10 cellular contexts compared by ENCODE assay signal in genomic region chrX:68832516-68833447, GRCh38. TPM values are rescaled to one million over a fixed set of nuclear protein-coding genes. Genes with fewer than 3 reads are reported as not detected.
DNase-seq lines count a peak whose midpoint lies in the region; ATAC-seq and TF ChIP-seq lines count a peak whose summit lies in the region.
"Had no signal": no experiment of that assay in that cellular context is flagged by ENCODE, and none has a peak within 500 bp of the region (broad histone marks: within the 10 kb centered on the region; RNA-seq: fewer than 3 reads in every experiment).

No MANE protein-coding gene starts in this region.

- H2BK12ac ChIP-seq in trophoblast cell (ENCODE audit: low read length): no peak overlapping the region

- peaks cover 8% of the 10 kb centered on the region for H3K79me2 ChIP-seq in trophoblast cell (ENCODE audit: control insufficient read depth, insufficient read depth, low read length, poor library complexity)

- no peaks in the 10 kb centered on the region for H3K36me3 ChIP-seq in CD4-positive, CD25-positive, alpha-beta regulatory T cell (ENCODE audit: control insufficient read depth, insufficient read depth, low read length)
- H3K36me3 ChIP-seq in SK-N-MC (ENCODE audit: insufficient read depth, low read length) (peaks cover 44% of the 10 kb centered on the region; the same call in 1 of the 2 replicates), trophoblast cell (ENCODE audit: control insufficient read depth in 1 of 2, insufficient read depth in 2 of 2, low read length in 2 of 2) (no peaks in the 10 kb centered on the region)

- H2AFZ ChIP-seq in trophoblast cell (ENCODE audit: insufficient read depth, low read length, poor library complexity): no peak overlapping the region

- H3K9me3 ChIP-seq in CD4-positive, CD25-positive, alpha-beta regulatory T cell (ENCODE audit: control insufficient read depth in 2 of 2, low read length in 2 of 2): no peaks in the 10 kb centered on the region
- H3K9me3 ChIP-seq in SK-N-MC (ENCODE audit: low read depth, low read length): no peaks in the 10 kb centered on the region
- no peaks in the 10 kb centered on the region for H3K9me3 ChIP-seq in trophoblast cell (ENCODE audit: insufficient read depth, low read depth, low read length)
- H3K9me3 ChIP-seq: testis had no signal

- no peak overlapping the region for H3K4me3 ChIP-seq in CD4-positive, CD25-positive, alpha-beta regulatory T cell (ENCODE audit: low read depth, low read length)
- peak overlapping the region; percentile 85 for H3K4me3 ChIP-seq in SK-N-MC
- H3K4me3 ChIP-seq in trophoblast cell (ENCODE audit: low read depth, low read length): no peak overlapping the region

- ATAC-seq in CD4-positive, CD25-positive, alpha-beta regulatory T cell (ENCODE audit: low read depth in 2 of 2): no peak
- no peak for ATAC-seq in foreskin keratinocyte

- H3K27me3 Mint-ChIP-seq in CD4-positive, CD25-positive, alpha-beta regulatory T cell: peaks cover 4% of the 10 kb centered on the region

- no peak overlapping the region for H4K91ac ChIP-seq in trophoblast cell (ENCODE audit: low read depth, low read length)

- H3K4me1 Mint-ChIP-seq in CD4-positive, CD25-positive, alpha-beta regulatory T cell: peaks cover 0 to 30% (median 7%) of the 10 kb centered on the region in 4 donors

- H3K9me3 Mint-ChIP-seq in CD4-positive, CD25-positive, alpha-beta regulatory T cell: no peaks in the 10 kb centered on the region

- no peak overlapping the region for H3K27ac ChIP-seq in CD4-positive, CD25-positive, alpha-beta regulatory T cell (ENCODE audit: insufficient read depth, low read length, poor library complexity, severe bottlenecking)
- H3K27ac ChIP-seq in SK-N-MC (no peak overlapping the region), foreskin keratinocyte (peak overlapping the region; percentile 89), trophoblast cell (ENCODE audit: low read depth, low read length) (no peak overlapping the region)
- H3K27ac ChIP-seq: testis had no signal

- H2AK5ac ChIP-seq in trophoblast cell (ENCODE audit: low read length): no peak overlapping the region

- peak overlapping the region; percentile 48 for H3K18ac ChIP-seq in trophoblast cell (ENCODE audit: low read length)

- H3K9ac ChIP-seq in SK-N-MC (ENCODE audit: insufficient read length) (peak overlapping the region; percentile 87), trophoblast cell (ENCODE audit: low read length) (no peak overlapping the region)

- no peak for DNase-seq in CD4-positive, CD25-positive, alpha-beta regulatory T cell
- DNase-seq in SK-N-MC (ENCODE audit: low read depth, low spot score) (no peak), foreskin keratinocyte (no peak), trophoblast cell (no peak), amniotic stem cell (lab: John Stamatoyannopoulos, UW) (no peak), RKO (ENCODE audit: low spot score) (no peak), GM20000 (ENCODE audit: low spot score) (no peak), dedifferentiated amniotic fluid mesenchymal stem cell (ENCODE audit: extremely low spot score) (no peak)
- DNase-seq: NCI-H1436 treated with DMSO at 0.1 percent for 48 hours had no signal

- peaks cover 3% of the 10 kb centered on the region for H3K79me1 ChIP-seq in trophoblast cell (ENCODE audit: low read length)

- WGBS in trophoblast cell (ENCODE audit: extremely low coverage, insufficient coverage, insufficient read length): no CpG with 5 or more reads among the region's 12 CpGs

- no peaks in the 10 kb centered on the region for H3K27me3 ChIP-seq in CD4-positive, CD25-positive, alpha-beta regulatory T cell (ENCODE audit: control insufficient read depth, insufficient read depth, low read length)
- H3K27me3 ChIP-seq in foreskin keratinocyte (no peaks in the 10 kb centered on the region), trophoblast cell (ENCODE audit: insufficient read depth, low read length) (peaks cover 10% of the 10 kb centered on the region)
- H3K27me3 ChIP-seq: testis had no signal

- H3K4me1 ChIP-seq in CD4-positive, CD25-positive, alpha-beta regulatory T cell (ENCODE audit: control insufficient read depth, insufficient read depth, low read length, poor library complexity, severe bottlenecking): peaks cover 25% of the 10 kb centered on the region
- H3K4me1 ChIP-seq in foreskin keratinocyte (peaks cover 9% of the 10 kb centered on the region), trophoblast cell (ENCODE audit: control insufficient read depth in 1 of 2, insufficient read depth in 2 of 2, low read length in 2 of 2) (peaks cover 5 to 12% of the 10 kb centered on the region in 2 experiments)
- H3K4me1 ChIP-seq: testis had no signal

- no peak overlapping the region for H4K12ac ChIP-seq in trophoblast cell (ENCODE audit: low read depth, low read length)

- H3K4ac ChIP-seq in trophoblast cell (ENCODE audit: low read depth, low read length): no peak overlapping the region

- no peak overlapping the region for H2BK120ac ChIP-seq in trophoblast cell (ENCODE audit: insufficient read depth, low read length, poor library complexity)

- H4K8ac ChIP-seq in trophoblast cell (ENCODE audit: low read depth, low read length): no peak overlapping the region

- H3K4me3 Mint-ChIP-seq in CD4-positive, CD25-positive, alpha-beta regulatory T cell: peak overlapping the region in 3 of 4 donors; percentile 7 to 83 (median 58)

- TF ChIP-seq CTCF in foreskin keratinocyte (conservative IDR thresholded peaks at IDR 0.05): no peak
- no peak for TF ChIP-seq CTCF in GM20000 (IDR thresholded peaks at IDR 0.05; ENCODE audit: extremely low read depth, missing control alignments)

- no peaks in the 10 kb centered on the region for H3K36me3 Mint-ChIP-seq in CD4-positive, CD25-positive, alpha-beta regulatory T cell

- H3K23ac ChIP-seq in trophoblast cell (ENCODE audit: low read length): no peak overlapping the region

- H3K14ac ChIP-seq in trophoblast cell (ENCODE audit: low read length): no peak overlapping the region

- H3K27ac Mint-ChIP-seq in CD4-positive, CD25-positive, alpha-beta regulatory T cell: peak overlapping the region in 1 of 3 donors; percentile 56

- H2BK5ac ChIP-seq in trophoblast cell (ENCODE audit: low read depth, low read length, poor library complexity): no peak overlapping the region

- H3K4me2 ChIP-seq in trophoblast cell (ENCODE audit: low read length): no peak overlapping the region

RNA-seq across cellular contexts. Expression of gene EFNB1, which starts 4.0 kb away (rescaled TPM):
- total RNA-seq in CD4-positive, CD25-positive, alpha-beta regulatory T cell: 3.5 TPM
- polyA plus RNA-seq in CD4-positive, CD25-positive, alpha-beta regulatory T cell: 1 to 10 TPM; 1.8 to 3.7 (median 3.1) TPM
- total RNA-seq in foreskin keratinocyte: 186 and 223 TPM in 2 replicates
- polyA plus RNA-seq in foreskin keratinocyte: 133 and 150 TPM in 2 replicates
- 18.6 and 19.5 TPM in 2 replicates for polyA plus RNA-seq in trophoblast cell (2013)

Comparison
In these comparisons a context has a peak if more than half of its experiments do, and no peak if none do; other contexts are left out.
1. RNA of gene EFNB1, which starts 4.0 kb away (total RNA-seq): 186 to 223 TPM in foreskin keratinocyte; 3.5 TPM in CD4-positive, CD25-positive, alpha-beta regulatory T cell (single experiment); every median in the first group is over 10 times any median in the second.